14 cellular contexts compared by ENCODE assay signal in the genomic region with DNA sequence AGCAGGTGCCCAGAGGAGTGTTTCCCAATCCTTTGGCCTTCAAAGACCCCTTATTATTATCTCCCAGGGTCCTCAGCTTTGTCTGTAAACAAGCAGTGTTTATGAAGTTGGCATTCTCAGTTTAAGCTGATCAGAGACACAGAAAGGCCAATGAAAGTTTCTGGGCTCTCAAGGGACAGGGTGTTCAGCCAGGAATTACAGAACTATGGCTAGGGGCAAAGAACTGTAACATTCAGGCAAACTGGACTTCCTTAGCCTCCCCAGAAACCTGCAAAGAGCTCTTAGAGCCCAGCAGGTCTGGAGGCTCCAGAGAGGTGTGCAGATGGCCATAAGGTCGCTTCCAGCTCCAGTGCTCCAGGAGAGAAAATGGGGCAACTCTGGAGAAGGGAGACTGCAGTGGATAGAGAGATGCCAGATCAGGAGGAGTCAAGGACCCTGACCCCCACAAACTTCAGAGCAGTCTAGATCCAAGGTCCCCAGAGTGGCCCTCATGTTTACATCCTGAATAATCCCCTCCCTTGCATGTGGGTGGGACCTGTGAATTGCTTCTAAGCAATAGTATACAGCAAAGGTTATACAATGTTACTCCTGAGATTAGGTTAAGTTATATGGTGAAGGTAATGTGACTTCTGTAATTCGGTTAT.
"Had no signal": no experiment of that assay in that cellular context is flagged by ENCODE, and none has a peak within 500 bp of the region (broad histone marks: within the 10 kb centered on the region; RNA-seq: fewer than 3 reads in every experiment).

No MANE protein-coding gene starts in this region.

- ATAC-seq: foreskin keratinocyte had no signal

- DNase-seq: activated CD4-positive, alpha-beta T cell treated with anti-CD3 and anti-CD28 coated beads for 4 hours; activated CD4-positive, alpha-beta T cell treated with anti-CD3 and anti-CD28 coated beads, Interleukin-2, amount 50 U/mL, for 4 hours; activated effector memory CD4-positive, alpha-beta T cell treated with Interleukin-2 at 50 U/mL for 16 hours; activated naive CD4-positive, alpha-beta T cell treated with Interleukin-2 at 50 U/mL for 16 hours; activated naive CD8-positive, alpha-beta T cell treated with anti-CD3 and anti-CD28 coated beads for 36 hours; foreskin keratinocyte; heart right ventricle; retina; spleen; stimulated activated naive CD4-positive, alpha-beta T cell treated with Interleukin-2 at 50 U/mL for 16 hours had no signal

- H3K27ac ChIP-seq: ascending aorta, cardiac muscle cell, foreskin keratinocyte had no signal

- H3K4me1 ChIP-seq: foreskin keratinocyte had no signal

- H3K4me3 ChIP-seq: ascending aorta, cardiac muscle cell, esophagus muscularis mucosa, heart right ventricle, spleen, tibial nerve had no signal

- H3K9me3 ChIP-seq: ascending aorta, esophagus muscularis mucosa, heart right ventricle, spleen, tibial nerve had no signal

- H3K27me3 ChIP-seq: ascending aorta, esophagus muscularis mucosa, foreskin keratinocyte, tibial nerve had no signal

- H3K36me3 ChIP-seq: cardiac muscle cell had no signal
